ENCODE assay signal across 16 cellular contexts in genomic region chr2:150473767-150474166, GRCh38. TPM values are rescaled to one million over a fixed set of nuclear protein-coding genes. Genes with fewer than 3 reads are reported as not detected.
A peak's percentile ranks its signal among the peaks of the same experiment; 100 is the strongest.
DNase-seq lines count a peak whose midpoint lies in the region; ATAC-seq, FAIRE-seq and TF ChIP-seq lines count a peak whose summit lies in the region.
"Had no signal": no experiment of that assay in that cellular context is flagged by ENCODE, and none has a peak within 500 bp of the region (broad histone marks: within the 10 kb centered on the region; RNA-seq: fewer than 3 reads in every experiment).

No MANE protein-coding gene starts in this region.

- no peak overlapping the region for H3K4me3 ChIP-seq in SK-N-SH (ENCODE audit: low read depth in 2 of 2, low read length in 1 of 2)
- H3K4me3 ChIP-seq in brain microvascular endothelial cell (ENCODE audit: low read depth, low read length): no peak overlapping the region
- H3K4me3 ChIP-seq in keratinocyte (ENCODE audit: control insufficient read depth in 2 of 3, extremely low read depth in 1 of 3, insufficient read depth in 2 of 3, low read depth in 1 of 3, low read length in 3 of 3): no peak overlapping the region
- H3K4me3 ChIP-seq in tibial nerve: no peak overlapping the region

- H3K36me3 ChIP-seq in SK-N-SH (replicated peaks in 1 of 2; ENCODE audit: control insufficient read depth in 1 of 2, insufficient read depth in 2 of 2, low read length in 1 of 2) (peaks cover 82 to 97% of the 10 kb centered on the region in 2 experiments), brain microvascular endothelial cell (replicated peaks) (peaks cover 59% of the 10 kb centered on the region), keratinocyte (ENCODE audit: control insufficient read depth in 2 of 2, extremely low read depth in 1 of 2, insufficient read depth in 2 of 2, low read length in 2 of 2) (peaks cover 31 to 73% of the 10 kb centered on the region in 2 experiments), tibial nerve (peaks cover 0 to 42% (median 0%) of the 10 kb centered on the region in 3 donors)

- TF ChIP-seq CTCF in SK-N-SH (IDR thresholded peaks at IDR 0.05): no peak
- no peak for TF ChIP-seq CTCF in brain microvascular endothelial cell (IDR thresholded peaks at IDR 0.05; ENCODE audit: low read depth, low read length, missing control alignments)
- no peak for TF ChIP-seq CTCF in keratinocyte (optimal IDR thresholded peaks at IDR 0.05 in 1 of 3, IDR thresholded peaks at IDR 0.05 in 1 of 3, conservative IDR thresholded peaks at IDR 0.05 in 1 of 3; ENCODE audit: extremely low read depth in 1 of 3, insufficient read depth in 2 of 3, low read length in 3 of 3)
- TF ChIP-seq CTCF in tibial nerve (IDR thresholded peaks at IDR 0.05): no peak

- CTCF ChIA-PET in SK-N-SH (lab: Yijun Ruan, JAX): no interaction called here

- POLR2A ChIA-PET in SK-N-SH (lab: Yijun Ruan, JAX): no interaction called here

- no peak for ATAC-seq in SK-N-SH treated with all-trans-retinoic acid at 6 μM for 48 hours
- ATAC-seq in HG02571 (IDR thresholded peaks at IDR 0.05; ENCODE audit: unreplicated experiment): no peak
- ATAC-seq in GM18498 (IDR thresholded peaks at IDR 0.05; ENCODE audit: unreplicated experiment): no peak
- ATAC-seq: activated T-cell treated with anti-CD3 and anti-CD28 coated beads, Interleukin-2, amount 50 U/mL, for 4 hours; foreskin keratinocyte; naive thymus-derived CD8-positive, alpha-beta T cell had no signal

- H3K9ac ChIP-seq in SK-N-SH (no peak overlapping the region), keratinocyte (ENCODE audit: control insufficient read depth, extremely low read depth, insufficient read depth, low read length) (no peak overlapping the region)

- no peaks in the 10 kb centered on the region for H3K9me3 ChIP-seq in SK-N-SH
- no peaks in the 10 kb centered on the region for H3K9me3 ChIP-seq in keratinocyte (ENCODE audit: control insufficient read depth, low read depth, low read length)
- no peaks in the 10 kb centered on the region for H3K9me3 ChIP-seq in tibial nerve

- H3F3A ChIP-seq in SK-N-SH (replicated peaks; ENCODE audit: insufficient read depth): peaks cover 75% of the 10 kb centered on the region

- TF ChIP-seq RAD21 in SK-N-SH (IDR thresholded peaks at IDR 0.05; ENCODE audit: low read length): no peak

- H3K4me2 ChIP-seq in SK-N-SH (0 out of 2 replicates have a peak overlapping the region, but pooled peaks have one; percentile 16), keratinocyte (ENCODE audit: control insufficient read depth, extremely low read depth, insufficient read depth, low read depth, low read length) (no peak overlapping the region)

- H3K4me1 ChIP-seq in SK-N-SH (ENCODE audit: control insufficient read depth in 1 of 2, insufficient read depth in 2 of 2, low read depth in 1 of 2, low read length in 1 of 2) (peaks cover 28 to 54% of the 10 kb centered on the region in 2 experiments), keratinocyte (ENCODE audit: control insufficient read depth, extremely low read depth, insufficient read depth, low read length) (peaks cover 77% of the 10 kb centered on the region), tibial nerve (peaks cover 0 to 73% (median 49%) of the 10 kb centered on the region in 4 donors)

- H2AFZ ChIP-seq in SK-N-SH (ENCODE audit: low read depth) (no peak overlapping the region), keratinocyte (ENCODE audit: control insufficient read depth, low read length) (no peak overlapping the region)

- no peaks in the 10 kb centered on the region for H3K9me2 ChIP-seq in SK-N-SH

- H4K20me1 ChIP-seq in SK-N-SH (ENCODE audit: insufficient read depth): peaks cover 45% of the 10 kb centered on the region
- H4K20me1 ChIP-seq in keratinocyte (ENCODE audit: control insufficient read depth, extremely low read depth, insufficient read depth, low read length): peaks cover 19% of the 10 kb centered on the region

- H3K9me1 ChIP-seq in keratinocyte (ENCODE audit: control insufficient read depth, extremely low read depth, insufficient read depth, low read length): no peaks in the 10 kb centered on the region

- no peak for FAIRE-seq in keratinocyte (lab: Jason Lieb, UNC)
- FAIRE-seq: islet of Langerhans had no signal

- TF ChIP-seq POLR2A in tibial nerve (IDR thresholded peaks at IDR 0.05): no peak

- H3K27ac ChIP-seq in SK-N-SH (ENCODE audit: low read depth in 2 of 2, low read length in 1 of 2) (peak overlapping the region; percentile 40 to 75; a peak in 3 of 4 replicates), brain microvascular endothelial cell (peak overlapping the region; percentile 86), keratinocyte (ENCODE audit: control insufficient read depth, insufficient read depth, low read length) (peak overlapping the region; percentile 16), tibial nerve (peak overlapping the region in 3 of 4 donors; percentile 63 to 99 (median 80))
- H3K27ac ChIP-seq: 22Rv1, foreskin keratinocyte had no signal

- H3K27me3 ChIP-seq in SK-N-SH (ENCODE audit: insufficient read depth): no peaks in the 10 kb centered on the region
- no peaks in the 10 kb centered on the region for H3K27me3 ChIP-seq in brain microvascular endothelial cell (replicated peaks)
- H3K27me3 ChIP-seq in keratinocyte (ENCODE audit: control insufficient read depth, extremely low read depth, insufficient read depth, low read length): no peaks in the 10 kb centered on the region
- H3K27me3 ChIP-seq in tibial nerve: no peaks in the 10 kb centered on the region
- H3K27me3 ChIP-seq: foreskin keratinocyte had no signal

- WGBS in SK-N-SH (ENCODE audit: low lambda C conversion rate): 91% methylated on average over 3 of the region's 3 CpGs
- WGBS in tibial nerve, 2 donors: 80% methylated on average over 3 of the region's 3 CpGs

- in situ Hi-C loops in brain microvascular endothelial cell (cut with HindIII; ENCODE audit: low pct_ligation_motif_present, low sequenced_read_pairs): no loop called here

- no peak for TF ChIP-seq EP300 in SK-N-SH (IDR thresholded peaks at IDR 0.05; ENCODE audit: borderline replicate concordance in 1 of 2, low read depth in 1 of 2, low read length in 1 of 2)
- TF ChIP-seq EP300 in tibial nerve (IDR thresholded peaks at IDR 0.05): no peak

- DNase-seq in SK-N-SH: no peak
- no peak for DNase-seq in brain microvascular endothelial cell
- DNase-seq in keratinocyte (ENCODE audit: low read depth, low spot score): no peak
- no peak for DNase-seq in tibial nerve (ENCODE audit: low spot score in 2 of 2)
- DNase-seq in activated CD8-positive, alpha-beta memory T cell treated with anti-CD3 and anti-CD28 coated beads, Interleukin-2, amount 50 U/mL, for 4 hours: no peak
- DNase-seq: activated T-cell treated with anti-CD3 and anti-CD28 coated beads, Interleukin-2, amount 50 U/mL, for 4 hours; amniotic stem cell; CD4-positive, alpha-beta memory T cell; naive thymus-derived CD8-positive, alpha-beta T cell; T-helper 1 cell had no signal

- dilution Hi-C loops in keratinocyte (cut with MboI; ENCODE audit: extremely low pct_ligation_motif_present, low sequenced_read_pairs): no loop called here

- peaks cover 93% of the 10 kb centered on the region for H3K79me2 ChIP-seq in SK-N-SH (ENCODE audit: insufficient read depth)
- peaks cover 78% of the 10 kb centered on the region for H3K79me2 ChIP-seq in keratinocyte (ENCODE audit: control insufficient read depth, insufficient read depth, low read length)

TF ChIP-seq in SK-N-SH, 30 proteins besides CTCF, POLR2A, EP300 and RAD21 (continues in another document):
- no peak for TF ChIP-seq PBX3 (IDR thresholded peaks at IDR 0.05)
- TF ChIP-seq GABPA (IDR thresholded peaks at IDR 0.05; ENCODE audit: low read depth): no peak
- no peak for TF ChIP-seq JUND (IDR thresholded peaks at IDR 0.05)
- no peak for TF ChIP-seq TAF1 (IDR thresholded peaks at IDR 0.05; ENCODE audit: borderline replicate concordance, low read depth, low read length)
- TF ChIP-seq POLR2AphosphoS5 (IDR thresholded peaks at IDR 0.05; ENCODE audit: low read depth, low read length): no peak

TF ChIP-seq in SK-N-SH treated with all-trans-retinoic acid at 6 μM for 48 hours, 23 proteins besides CTCF, POLR2A, EP300 and RAD21 (continues in another document):
- TF ChIP-seq TOX (CRISPR knock-in tag; IDR thresholded peaks at IDR 0.05; ENCODE audit: borderline replicate concordance) (no peak), ZC3H10 (CRISPR knock-in tag; IDR thresholded peaks at IDR 0.05) (no peak), TCF4 (CRISPR knock-in tag; IDR thresholded peaks at IDR 0.05; ENCODE audit: borderline replicate concordance) (no peak), POU6F1 (CRISPR knock-in tag; IDR thresholded peaks at IDR 0.05; ENCODE audit: borderline replicate concordance, low read depth) (no peak), ARNTL (CRISPR knock-in tag; IDR thresholded peaks at IDR 0.05; ENCODE audit: borderline replicate concordance, low read depth) (no peak), GLIS3 (CRISPR knock-in tag; IDR thresholded peaks at IDR 0.05) (no peak)

RNA-seq across cellular contexts. Expression of gene RND3, which starts 13.7 kb away (rescaled TPM):
- 49.7 and 56.7 TPM in 2 replicates for polyA plus RNA-seq in SK-N-SH (2012; rRNA removed)
- polyA plus RNA-seq in SK-N-SH (2012; cell fraction: cytosol; rRNA removed): 39.1 and 50.9 TPM in 2 replicates
- 55.8 and 82.5 TPM in 2 replicates for polyA plus RNA-seq in SK-N-SH (2012; cell fraction: nucleus; rRNA removed)
- polyA plus RNA-seq in keratinocyte: 73.4 to 298 TPM (median 202 TPM) in 3 replicates
- polyA plus RNA-seq in keratinocyte (2011; ENCODE audit: low read depth): 1,211 TPM
- polyA plus RNA-seq in keratinocyte (2011; cell fraction: cytosol; rRNA removed): 95.0 and 179 TPM in 2 replicates
- polyA plus RNA-seq in keratinocyte (2011; cell fraction: nucleus; rRNA removed): 415 and 426 TPM in 2 replicates
- 72.3 and 220 TPM in 2 replicates for polyA plus RNA-seq in keratinocyte (2012; ENCODE audit: low replicate concordance)
- polyA minus RNA-seq in keratinocyte: 78.5 to 330 TPM (median 235 TPM) in 3 replicates
- 71.2 TPM for polyA minus RNA-seq in keratinocyte (2011; cell fraction: cytosol; rRNA and poly(A)+ RNA removed)
- 124 and 484 TPM in 2 replicates for polyA minus RNA-seq in keratinocyte (2011; cell fraction: nucleus; rRNA and poly(A)+ RNA removed)
- 10 to 100 TPM; 21.8 to 73.5 (median 26.3) TPM for total RNA-seq in tibial nerve
- total RNA-seq: CD4-positive, alpha-beta memory T cell; naive thymus-derived CD8-positive, alpha-beta T cell had no signal
- polyA plus RNA-seq: CD4-positive, alpha-beta memory T cell; naive thymus-derived CD8-positive, alpha-beta T cell had no signal

Comparison
In these comparisons a context has a peak if more than half of its experiments do, and no peak if none do; other contexts are left out.
1. H3K27ac ChIP-seq: peak in every context shown above with its lines; median percentile 86 in brain microvascular endothelial cell; 80 in tibial nerve; 58 in SK-N-SH; 16 in keratinocyte.